In genomic region chr3:151034303-151034702, GRCh38 we compare ENCODE assay signal across 19 cellular contexts. TPM values are rescaled to one million over a fixed set of nuclear protein-coding genes. Genes with fewer than 3 reads are reported as not detected.
DNase-seq lines count a peak whose midpoint lies in the region; ATAC-seq, FAIRE-seq and TF ChIP-seq lines count a peak whose summit lies in the region.
"Had no signal": no experiment of that assay in that cellular context is flagged by ENCODE, and none has a peak within 500 bp of the region (broad histone marks: within the 10 kb centered on the region; RNA-seq: fewer than 3 reads in every experiment).

No MANE protein-coding gene starts in this region.

- H3K36me3 ChIP-seq in HCT116 (ENCODE audit: control insufficient read depth in 1 of 2, insufficient read depth in 2 of 2, low read length in 2 of 2) (no peaks in the 10 kb centered on the region), GM12878 (ENCODE audit: control insufficient read depth in 2 of 2, insufficient read depth in 2 of 2, low read length in 1 of 2) (no peaks in the 10 kb centered on the region), thyroid gland (no peaks in the 10 kb centered on the region)
- H3K36me3 ChIP-seq: BLaER1 treated with 17β-estradiol and CSF1 and Interleukin-3, amounts not matched to agents 10 nM and 100 nM; HAP-1 had no signal

- RAD21 ChIA-PET in HCT116 (lab: Charles Lee; ENCODE audit: low non-redundant PET in 1 of 2, low total read pairs in 2 of 2, uncharacterized antibody in 2 of 2, unreplicated experiment in 2 of 2) (no interaction called here), GM12878 (lab: Charles Lee; ENCODE audit: unreplicated experiment) (no interaction called here)

- H3K27ac ChIP-seq in HCT116 (ENCODE audit: low read depth, low read length) (no peak overlapping the region), GM12878 (ENCODE audit: control insufficient read depth, insufficient read depth) (no peak overlapping the region), thyroid gland (no peak overlapping the region)
- H3K27ac ChIP-seq: BLaER1 treated with 17β-estradiol and CSF1 and Interleukin-3, amounts not matched to agents 10 nM and 100 nM; HL-60 had no signal

- no peaks in the 10 kb centered on the region for H3K4me1 Mint-ChIP-seq in stimulated activated effector memory CD8-positive, alpha-beta T cell treated with anti-CD3 and anti-CD28 coated beads, Interleukin-12 subunit alpha, Interleukin-12 subunit beta, amount 100 ng/mL, for 72 hours
- H3K4me1 Mint-ChIP-seq in Calu3 (ENCODE audit: low read depth, unreplicated experiment), result no peaks in the 10 kb centered on the region
- no peaks in the 10 kb centered on the region for H3K4me1 Mint-ChIP-seq in activated T-helper 2 cell treated with anti-CD3 and anti-CD28 coated beads, Interferon-gamma antibody, Interleukin-2, Interleukin-4, amounts not matched to agents 10 μg/mL and 5 μg/mL and 100 μg/mL, durations not matched to agents 14 hours and 24 hours and 36 hours (ENCODE audit: low read depth)
- H3K4me1 Mint-ChIP-seq: CD4-positive, CD25-positive, alpha-beta regulatory T cell had no signal

- H3K9ac ChIP-seq in HCT116 (ENCODE audit: low read length) (no peak overlapping the region), GM12878 (ENCODE audit: control insufficient read depth, insufficient read depth, low read length) (no peak overlapping the region)
- H3K9ac ChIP-seq: BLaER1 treated with 17β-estradiol and CSF1 and Interleukin-3, amounts not matched to agents 10 nM and 100 nM had no signal

- in situ Hi-C loops in GM12878 (cut with MboI), result no loop called here

- BruUV-seq in HCT116 (replicated peaks; lab: Mats Ljungman, UMichigan) (no TSS peak), GM12878 (replicated peaks; lab: Mats Ljungman, UMichigan) (no TSS peak), Calu3 (replicated peaks; lab: Mats Ljungman, UMichigan) (no TSS peak)

- no peak overlapping the region for H3K27ac Mint-ChIP-seq in stimulated activated effector memory CD8-positive, alpha-beta T cell treated with anti-CD3 and anti-CD28 coated beads, Interleukin-12 subunit alpha, Interleukin-12 subunit beta, amount 100 ng/mL, for 72 hours
- no peak overlapping the region for H3K27ac Mint-ChIP-seq in Calu3 (ENCODE audit: unreplicated experiment)
- no peak overlapping the region for H3K27ac Mint-ChIP-seq in activated T-helper 2 cell treated with anti-CD3 and anti-CD28 coated beads, Interferon-gamma antibody, Interleukin-2, Interleukin-4, amounts not matched to agents 10 μg/mL and 5 μg/mL and 100 μg/mL, durations not matched to agents 14 hours and 24 hours and 36 hours
- H3K27ac Mint-ChIP-seq: CD4-positive, CD25-positive, alpha-beta regulatory T cell; HFFc6 had no signal

- SMC1A ChIA-PET in GM12878 (lab: Charles Lee; ENCODE audit: uncharacterized antibody, unreplicated experiment), result no interaction called here

- H3K4me3 Mint-ChIP-seq in stimulated activated effector memory CD8-positive, alpha-beta T cell treated with anti-CD3 and anti-CD28 coated beads, Interleukin-12 subunit alpha, Interleukin-12 subunit beta, amount 100 ng/mL, for 72 hours, result no peak overlapping the region
- H3K4me3 Mint-ChIP-seq in Calu3 (ENCODE audit: low read depth, unreplicated experiment), result no peak overlapping the region
- H3K4me3 Mint-ChIP-seq in activated T-helper 2 cell treated with anti-CD3 and anti-CD28 coated beads, Interferon-gamma antibody, Interleukin-2, Interleukin-4, amounts not matched to agents 10 μg/mL and 5 μg/mL and 100 μg/mL, durations not matched to agents 14 hours and 24 hours and 36 hours (ENCODE audit: low read depth), result no peak overlapping the region
- H3K4me3 Mint-ChIP-seq: CD4-positive, CD25-positive, alpha-beta regulatory T cell; HFFc6 had no signal

- no peaks in the 10 kb centered on the region for H3K27me3 Mint-ChIP-seq in Calu3 (ENCODE audit: unreplicated experiment)
- peaks cover under 1% of the 10 kb centered on the region for H3K27me3 Mint-ChIP-seq in activated T-helper 2 cell treated with anti-CD3 and anti-CD28 coated beads, Interferon-gamma antibody, Interleukin-2, Interleukin-4, amounts not matched to agents 10 μg/mL and 5 μg/mL and 100 μg/mL, durations not matched to agents 14 hours and 24 hours and 36 hours (ENCODE audit: low read depth)
- H3K27me3 Mint-ChIP-seq: CD4-positive, CD25-positive, alpha-beta regulatory T cell had no signal

- H3K4me3 ChIP-seq in HCT116 (replicated peaks in 1 of 2; ENCODE audit: low read depth in 1 of 2, low read length in 2 of 2) (no peak overlapping the region), GM12878 (no peak overlapping the region), thyroid gland (replicated peaks in 1 of 3) (no peak overlapping the region)
- H3K4me3 ChIP-seq: BLaER1 treated with 17β-estradiol and CSF1 and Interleukin-3, amounts not matched to agents 10 nM and 100 nM; HAP-1 had no signal

- no peaks in the 10 kb centered on the region for H4K20me1 ChIP-seq in HCT116 (ENCODE audit: insufficient read depth)
- H4K20me1 ChIP-seq in GM12878 (ENCODE audit: control insufficient read depth, insufficient read depth), result no peaks in the 10 kb centered on the region
- H4K20me1 ChIP-seq: BLaER1 treated with 17β-estradiol and CSF1 and Interleukin-3, amounts not matched to agents 10 nM and 100 nM had no signal

- TF ChIP-seq RAD21 in HCT116 (IDR thresholded peaks at IDR 0.05; ENCODE audit: low read depth) (0 out of 2 replicates have a peak, but pooled peaks have one; percentile 4), GM12878 (IDR thresholded peaks at IDR 0.05; ENCODE audit: insufficient read depth, low read depth, low read length) (no peak)

- H3K4me2 ChIP-seq in HCT116 (ENCODE audit: low read length) (no peak overlapping the region), GM12878 (ENCODE audit: control insufficient read depth, insufficient read depth) (no peak overlapping the region)
- H3K4me2 ChIP-seq: BLaER1 treated with 17β-estradiol and CSF1 and Interleukin-3, amounts not matched to agents 10 nM and 100 nM had no signal

- DNase-seq in HCT116 (ENCODE audit: low read depth, low spot score), result no peak
- peak; percentile 18 for DNase-seq in NAMALWA (ENCODE audit: low spot score)
- no peak for DNase-seq in GM12878 (ENCODE audit: low read depth, low spot score)
- no peak for DNase-seq in stimulated activated effector memory CD8-positive, alpha-beta T cell treated with anti-CD3 and anti-CD28 coated beads, Interleukin-12 subunit alpha, Interleukin-12 subunit beta, amount 100 ng/mL, for 72 hours (ENCODE audit: low spot score in 2 of 2)
- DNase-seq in iPS-NIHi7 (ENCODE audit: extremely low spot score), result no peak
- no peak for DNase-seq in Calu3
- no peak for DNase-seq in thyroid gland
- DNase-seq in activated T-helper 2 cell treated with anti-CD3 and anti-CD28 coated beads, Interferon-gamma antibody, Interleukin-2, Interleukin-4, amounts not matched to agents 10 μg/mL and 5 μg/mL and 100 μg/mL, durations not matched to agents 14 hours and 24 hours and 36 hours (ENCODE audit: low spot score), result no peak
- DNase-seq: ACHN; CD4-positive, CD25-positive, alpha-beta regulatory T cell; DMS79; HFFc6 had no signal

- no peaks in the 10 kb centered on the region for H3K36me3 Mint-ChIP-seq in stimulated activated effector memory CD8-positive, alpha-beta T cell treated with anti-CD3 and anti-CD28 coated beads, Interleukin-12 subunit alpha, Interleukin-12 subunit beta, amount 100 ng/mL, for 72 hours
- H3K36me3 Mint-ChIP-seq in Calu3 (ENCODE audit: insufficient read depth, unreplicated experiment), result no peaks in the 10 kb centered on the region
- no peaks in the 10 kb centered on the region for H3K36me3 Mint-ChIP-seq in activated T-helper 2 cell treated with anti-CD3 and anti-CD28 coated beads, Interferon-gamma antibody, Interleukin-2, Interleukin-4, amounts not matched to agents 10 μg/mL and 5 μg/mL and 100 μg/mL, durations not matched to agents 14 hours and 24 hours and 36 hours (ENCODE audit: low read depth)
- H3K36me3 Mint-ChIP-seq: CD4-positive, CD25-positive, alpha-beta regulatory T cell had no signal

- 51% methylated on average over 2 of the region's 2 CpGs for WGBS in GM12878 (ENCODE audit: insufficient coverage, insufficient replicate concordance, low lambda C conversion rate, missing lambda C conversion rate)
- WGBS in thyroid gland, 2 donors, result 95 to 100% methylated on average over 2 of the region's 2 CpGs

- no peak for TF ChIP-seq POLR2A in HCT116 (IDR thresholded peaks at IDR 0.05; ENCODE audit: borderline replicate concordance, extremely low read depth, insufficient read depth, insufficient read length)
- no peak for TF ChIP-seq POLR2A in GM12878 (IDR thresholded peaks at IDR 0.05; ENCODE audit: low read depth, low read length)
- TF ChIP-seq POLR2A in thyroid gland (IDR thresholded peaks at IDR 0.05), result no peak

- intact Hi-C loops in HCT116 (cut with micrococcal nuclease), result no loop called here
- intact Hi-C loops in GM12878 (cut with micrococcal nuclease; ENCODE audit: unreplicated experiment), result no loop called here
- intact Hi-C loops in Calu3 (cut with micrococcal nuclease; ENCODE audit: unreplicated experiment), result no loop called here
- intact Hi-C loops in thyroid gland (cut with DNase I), result no loop called here
- intact Hi-C loops in activated T-helper 2 cell treated with anti-CD3 and anti-CD28 coated beads, Interferon-gamma antibody, Interleukin-2, Interleukin-4, amounts not matched to agents 10 μg/mL and 5 μg/mL and 100 μg/mL, durations not matched to agents 14 hours and 24 hours and 36 hours (cut with micrococcal nuclease), result no loop called here

- H3K9me3 ChIP-seq in HCT116 (ENCODE audit: control insufficient read depth in 1 of 2, insufficient read depth in 1 of 2, low read depth in 1 of 2, low read length in 2 of 2) (no peaks in the 10 kb centered on the region), GM12878 (replicated peaks; ENCODE audit: control insufficient read depth, insufficient read depth, low read length) (no peaks in the 10 kb centered on the region), thyroid gland (no peaks in the 10 kb centered on the region)
- H3K9me3 ChIP-seq: BLaER1 treated with 17β-estradiol and CSF1 and Interleukin-3, amounts not matched to agents 10 nM and 100 nM; HAP-1 had no signal

- no peaks in the 10 kb centered on the region for H3K9me2 ChIP-seq in HCT116 (ENCODE audit: insufficient read depth)

- no peak for TF ChIP-seq EP300 in GM12878 (IDR thresholded peaks at IDR 0.05; ENCODE audit: borderline replicate concordance in 1 of 2, control insufficient read depth in 1 of 2, low read depth in 2 of 2, low read length in 2 of 2)

- no peaks in the 10 kb centered on the region for H3K27me3 ChIP-seq in HCT116 (ENCODE audit: insufficient read depth, low read length)
- no peaks in the 10 kb centered on the region; a peak in 1 of 4 replicates for H3K27me3 ChIP-seq in GM12878 (replicated peaks in 1 of 2; ENCODE audit: control insufficient read depth in 2 of 2, insufficient read depth in 2 of 2, low read length in 1 of 2)
- H3K27me3 ChIP-seq in thyroid gland, result no peaks in the 10 kb centered on the region
- H3K27me3 ChIP-seq: BLaER1 treated with 17β-estradiol and CSF1 and Interleukin-3, amounts not matched to agents 10 nM and 100 nM had no signal

- FAIRE-seq in GM12878 (lab: Jason Lieb, UNC), result no peak
- FAIRE-seq: GM12892, GM19239, H1 had no signal

- no peaks in the 10 kb centered on the region for H3K9me3 Mint-ChIP-seq in stimulated activated effector memory CD8-positive, alpha-beta T cell treated with anti-CD3 and anti-CD28 coated beads, Interleukin-12 subunit alpha, Interleukin-12 subunit beta, amount 100 ng/mL, for 72 hours
- no peaks in the 10 kb centered on the region for H3K9me3 Mint-ChIP-seq in Calu3 (ENCODE audit: low read depth, unreplicated experiment)
- H3K9me3 Mint-ChIP-seq in activated T-helper 2 cell treated with anti-CD3 and anti-CD28 coated beads, Interferon-gamma antibody, Interleukin-2, Interleukin-4, amounts not matched to agents 10 μg/mL and 5 μg/mL and 100 μg/mL, durations not matched to agents 14 hours and 24 hours and 36 hours, result no peaks in the 10 kb centered on the region
- H3K9me3 Mint-ChIP-seq: CD4-positive, CD25-positive, alpha-beta regulatory T cell; HFFc6 had no signal

- peaks cover 6 to 11% of the 10 kb centered on the region in 2 experiments for H3K4me1 ChIP-seq in HCT116 (ENCODE audit: control insufficient read depth in 1 of 2, insufficient read depth in 2 of 2, low read length in 2 of 2)
- H3K4me1 ChIP-seq in GM12878 (ENCODE audit: control insufficient read depth, insufficient read depth, low read length), result no peaks in the 10 kb centered on the region
- H3K4me1 ChIP-seq in thyroid gland, result no peaks in the 10 kb centered on the region
- H3K4me1 ChIP-seq: HAP-1 had no signal

- CTCF ChIA-PET in HCT116 (lab: Charles Lee) (no interaction called here), GM12878 (lab: Yijun Ruan, JAX) (interaction anchor here (0.6 kb wide), 1 partner anchor 555 kb away, joined by 3 read pairs; no protein-coding TSS in a partner anchor), Calu3 (lab: Charles Lee) (no interaction called here)

- H2AFZ ChIP-seq in HCT116 (ENCODE audit: low read depth, low read length, poor library complexity, severe bottlenecking) (no peak overlapping the region), GM12878 (ENCODE audit: control insufficient read depth, low read depth, low read length) (no peak overlapping the region)

- no peaks in the 10 kb centered on the region for H3K79me2 ChIP-seq in HCT116 (ENCODE audit: insufficient read depth, low read length)
- no peaks in the 10 kb centered on the region for H3K79me2 ChIP-seq in GM12878 (ENCODE audit: control insufficient read depth, insufficient read depth, low read length)

- POLR2A ChIA-PET in HCT116 (lab: Charles Lee), result no interaction called here
- POLR2A ChIA-PET in GM12878 (lab: Charles Lee), result no interaction called here

- ATAC-seq in HCT116 (peak; percentile 48), GM12878 (no peak; the same call in 2 of the 3 replicates)
- peak; percentile 31 for ATAC-seq in stimulated activated effector memory CD8-positive, alpha-beta T cell treated with anti-CD3 and anti-CD28 coated beads, Interleukin-12 subunit alpha, Interleukin-12 subunit beta, amount 100 ng/mL, for 72 hours

- TF ChIP-seq CTCF in HCT116 (IDR thresholded peaks at IDR 0.05 in 2 of 3, conservative IDR thresholded peaks at IDR 0.05 in 1 of 3; ENCODE audit: borderline replicate concordance in 1 of 3, insufficient read depth in 1 of 3, low read depth in 2 of 3, low read length in 2 of 3) (no peak), GM12878 (IDR thresholded peaks at IDR 0.05 in 2 of 3, conservative IDR thresholded peaks at IDR 0.05 in 1 of 3; ENCODE audit: control insufficient read depth in 2 of 3, extremely low read depth in 1 of 3, insufficient read depth in 1 of 3, low read depth in 3 of 3, low read length in 3 of 3) (no peak), Calu3 (IDR thresholded peaks at IDR 0.05; ENCODE audit: unreplicated experiment) (no peak), thyroid gland (IDR thresholded peaks at IDR 0.05) (no peak)

RNA-seq across cellular contexts. Expression of gene MED12L, which starts 51.2 kb away (rescaled TPM):
- 6.4 TPM for total RNA-seq in HCT116 (2021; ENCODE audit: unreplicated experiment)
- 0.66 and 1.1 TPM in 2 replicates for polyA plus RNA-seq in HCT116 (2012)
- total RNA-seq in GM12878 (2013; cell fraction: nucleolus; rRNA removed), result 0.06 TPM in 1 of 2 replicates, not detected in the other
- total RNA-seq in GM12878 (2014; rRNA removed), result 0.05 and 0.06 TPM in 2 replicates
- 0.04 and 0.05 TPM in 2 replicates for total RNA-seq in GM12878 (2014; rRNA removed; fragmentation: Illumina TruSeq; extraction: Trizol)
- 0.03 TPM in 2 replicates for total RNA-seq in GM12878 (2021)
- polyA plus RNA-seq in GM12878 (2011; ENCODE audit: low read depth), result 0.21 TPM
- polyA plus RNA-seq in GM12878 (2011; rRNA removed), result 0.01 TPM in 1 of 2 replicates, not detected in the other
- polyA plus RNA-seq in GM12878 (2011; cell fraction: cytosol; rRNA removed), result not detected in 2 replicates
- not detected in 2 replicates for polyA plus RNA-seq in GM12878 (2011; cell fraction: nucleus; rRNA removed)
- 0.32 and 0.35 TPM in 2 replicates for polyA plus RNA-seq in GM12878 (2012)
- polyA plus RNA-seq in GM12878 (2014; fragmentation: Illumina TruSeq; extraction: Trizol), result 0.01 and 0.03 TPM in 2 replicates
- under 1 TPM; 0.02 to 0.04 TPM for polyA plus RNA-seq in GM12878 (2014; fragmentation: Nextera tagmentation; extraction: Ambion mirVana)
- polyA plus RNA-seq in GM12878 (2014; rRNA removed), result 0.01 and 0.03 TPM in 2 replicates
- polyA plus RNA-seq in GM12878 (2016; fragmentation: Nextera tagmentation; extraction: Ambion mirVana), result under 1 TPM in 1 of 2 experiments, not detected in 1; 0.05 TPM
- polyA minus RNA-seq in GM12878 (2011; rRNA and poly(A)+ RNA removed), result not detected in 2 replicates
- not detected in 2 replicates for polyA minus RNA-seq in GM12878 (2011; cell fraction: cytosol; rRNA and poly(A)+ RNA removed)
- polyA minus RNA-seq in GM12878 (2011; cell fraction: nucleus; rRNA and poly(A)+ RNA removed), result not detected in 2 replicates
- total RNA-seq in Calu3 (2022), result 4.6 and 5.2 TPM in 2 replicates
- total RNA-seq in thyroid gland, result 10 to 100 TPM in 1 of 4 donors, 1 to 10 TPM in 3; 1.6 to 23.7 (median 4.0) TPM
- total RNA-seq in activated T-helper 2 cell treated with anti-CD3 and anti-CD28 coated beads, Interferon-gamma antibody, Interleukin-2, Interleukin-4, amounts not matched to agents 10 μg/mL and 5 μg/mL and 100 μg/mL, durations not matched to agents 14 hours and 24 hours and 36 hours, result 7.1 and 8.7 TPM in 2 replicates
- total RNA-seq: G401 had no signal
- polyA plus RNA-seq: CD4-positive, CD25-positive, alpha-beta regulatory T cell had no signal

Comparison
In these comparisons a context has a peak if more than half of its experiments do, and no peak if none do; other contexts are left out.
1. Of the 18 proteins assayed by ChIP-seq in both GM12878 and HCT116: peak only in GM12878: none; only in HCT116: RAD21; in both: none; in neither: 17.